Comparison of ENCODE assay signal across 16 cellular contexts in genomic region chrY:7285388-7285787, GRCh38.
A peak's percentile ranks its signal among the peaks of the same experiment; 100 is the strongest.
DNase-seq lines count a peak whose midpoint lies in the region; ATAC-seq and TF ChIP-seq lines count a peak whose summit lies in the region.
"Had no signal": no experiment of that assay in that cellular context is flagged by ENCODE, and none has a peak within 500 bp of the region (broad histone marks: within the 10 kb centered on the region; RNA-seq: fewer than 3 reads in every experiment).

No MANE protein-coding gene starts in this region.

- no peaks in the 10 kb centered on the region for H3K27me3 ChIP-seq in RWPE2 (ENCODE audit: insufficient read depth, poor library complexity, severe bottlenecking)

- TF ChIP-seq CTCF in RWPE2 (IDR thresholded peaks at IDR 0.05; ENCODE audit: poor library complexity, severe bottlenecking) = no peak
- TF ChIP-seq CTCF in progenitor cell of endocrine pancreas (IDR thresholded peaks at IDR 0.05; ENCODE audit: unreplicated experiment) = no peak

- H3K4me1 Mint-ChIP-seq in activated T-cell treated with anti-CD3 and anti-CD28 coated beads, Interleukin-2, amount 50 U/mL, for 72 hours (ENCODE audit: low read depth) = no peaks in the 10 kb centered on the region
- peaks cover 21% of the 10 kb centered on the region for H3K4me1 Mint-ChIP-seq in activated T-helper 17 cell treated with anti-CD3 and anti-CD28 coated beads, Interleukin-2, amount 50 U/mL, for 72 hours
- H3K4me1 Mint-ChIP-seq in progenitor cell of endocrine pancreas (ENCODE audit: low read depth) = no peaks in the 10 kb centered on the region

- peaks cover 0 to 1% of the 10 kb centered on the region in 2 donors for H3K36me3 Mint-ChIP-seq in activated T-cell treated with anti-CD3 and anti-CD28 coated beads, Interleukin-2, amount 50 U/mL, for 72 hours (ENCODE audit: insufficient read depth in 2 of 2)
- peaks cover 94% of the 10 kb centered on the region for H3K36me3 Mint-ChIP-seq in activated T-helper 17 cell treated with anti-CD3 and anti-CD28 coated beads, Interleukin-2, amount 50 U/mL, for 72 hours (ENCODE audit: low read depth)
- no peaks in the 10 kb centered on the region for H3K36me3 Mint-ChIP-seq in progenitor cell of endocrine pancreas (ENCODE audit: insufficient read depth)

- H3K4me3 ChIP-seq in RWPE2 (ENCODE audit: severe bottlenecking) = no peak overlapping the region

- H3K9me3 Mint-ChIP-seq in activated T-cell treated with anti-CD3 and anti-CD28 coated beads, Interleukin-2, amount 50 U/mL, for 72 hours = no peaks in the 10 kb centered on the region
- H3K9me3 Mint-ChIP-seq in activated T-helper 17 cell treated with anti-CD3 and anti-CD28 coated beads, Interleukin-2, amount 50 U/mL, for 72 hours = no peaks in the 10 kb centered on the region
- no peaks in the 10 kb centered on the region for H3K9me3 Mint-ChIP-seq in progenitor cell of endocrine pancreas (ENCODE audit: low read depth)

- H3K4me3 Mint-ChIP-seq in activated T-cell treated with anti-CD3 and anti-CD28 coated beads, Interleukin-2, amount 50 U/mL, for 72 hours = peak overlapping the region in 1 of 2 donors; percentile 45
- peak overlapping the region; percentile 64 for H3K4me3 Mint-ChIP-seq in activated T-helper 17 cell treated with anti-CD3 and anti-CD28 coated beads, Interleukin-2, amount 50 U/mL, for 72 hours
- H3K4me3 Mint-ChIP-seq in progenitor cell of endocrine pancreas (ENCODE audit: low read depth) = no peak overlapping the region

- H3K27ac ChIP-seq in RWPE2 (ENCODE audit: poor library complexity, severe bottlenecking) = no peak overlapping the region

- peaks cover 3% of the 10 kb centered on the region for H3K4me1 ChIP-seq in RWPE2 (ENCODE audit: insufficient read depth, poor library complexity, severe bottlenecking)

- H3K36me3 ChIP-seq in RWPE2 (ENCODE audit: low read depth) = peaks cover 74% of the 10 kb centered on the region

- H3K9me3 ChIP-seq in RWPE2 (ENCODE audit: severe bottlenecking) = no peaks in the 10 kb centered on the region

- ATAC-seq in activated T-cell treated with anti-CD3 and anti-CD28 coated beads, Interleukin-2, amount 50 U/mL, for 72 hours (replicated peaks in 1 of 2) = peak in 1 of 2 donors; percentile 56
- peak; percentile 27; the same call in 1 of the 3 replicates for ATAC-seq in RWPE2 (ENCODE audit: low read depth)
- peak; percentile 63 for ATAC-seq in activated T-helper 17 cell treated with anti-CD3 and anti-CD28 coated beads, Interleukin-2, amount 50 U/mL, for 72 hours (replicated peaks)

- H3K27me3 Mint-ChIP-seq in activated T-cell treated with anti-CD3 and anti-CD28 coated beads, Interleukin-2, amount 50 U/mL, for 72 hours (ENCODE audit: low read depth) = no peaks in the 10 kb centered on the region
- no peaks in the 10 kb centered on the region for H3K27me3 Mint-ChIP-seq in activated T-helper 17 cell treated with anti-CD3 and anti-CD28 coated beads, Interleukin-2, amount 50 U/mL, for 72 hours
- H3K27me3 Mint-ChIP-seq in progenitor cell of endocrine pancreas = no peaks in the 10 kb centered on the region

- DNase-seq in activated T-cell treated with anti-CD3 and anti-CD28 coated beads, Interleukin-2, amount 50 U/mL, for 72 hours = no peak
- no peak for DNase-seq in activated T-cell treated with anti-CD3 and anti-CD28 coated beads, Interleukin-2, amount 50 U/mL, for 48 hours
- DNase-seq in RWPE2 (ENCODE audit: low spot score) = no peak
- DNase-seq in occipital lobe (lab: John Stamatoyannopoulos, UW) = peak; percentile 0
- no peak for DNase-seq in NCI-H345 treated with DMSO at 0.1 percent for 48 hours (lab: John Stamatoyannopoulos, UW; ENCODE audit: unreplicated experiment)
- no peak for DNase-seq in progenitor cell of endocrine pancreas (ENCODE audit: low spot score, unreplicated experiment)
- DNase-seq: AML-193; DMS79 treated with DMSO at 0.1 percent for 48 hours; H7; KG1; NCI-H1048; NCI-H2107; NCI-H345; NCI-H69; NK-92 treated with Interleukin-12 subunit alpha and Interleukin-12 subunit beta, amount 100 ng/mL, for 24 hours had no signal

- H3K27ac Mint-ChIP-seq in activated T-cell treated with anti-CD3 and anti-CD28 coated beads, Interleukin-2, amount 50 U/mL, for 72 hours = peak overlapping the region; percentile 96
- peak overlapping the region; percentile 63 for H3K27ac Mint-ChIP-seq in activated T-helper 17 cell treated with anti-CD3 and anti-CD28 coated beads, Interleukin-2, amount 50 U/mL, for 72 hours
- H3K27ac Mint-ChIP-seq in progenitor cell of endocrine pancreas = no peak overlapping the region
